16 cellular contexts compared by ENCODE assay signal in genomic region chr4:121784401-121784800, GRCh38. TPM values are rescaled to one million over a fixed set of nuclear protein-coding genes. Genes with fewer than 3 reads are reported as not detected.
"Had no signal": no experiment of that assay in that cellular context is flagged by ENCODE, and none has a peak within 500 bp of the region (broad histone marks: within the 10 kb centered on the region; RNA-seq: fewer than 3 reads in every experiment).

No MANE protein-coding gene starts in this region.

- ATAC-seq: mucosa of descending colon; naive thymus-derived CD8-positive, alpha-beta T cell; stimulated activated memory B cell treated with anti-CD40 and anti-IgM and Interleukin-4, amounts not matched to agents 10 μg/mL and 1 μg/mL and 100 μg/mL, for 72 hours had no signal

- H3K27ac ChIP-seq: left lung, parathyroid adenoma, thyroid gland, uterus had no signal

- H3K4me3 ChIP-seq: gastroesophageal sphincter, left lung, mucosa of descending colon, thyroid gland, uterus had no signal

- H2AFZ ChIP-seq: parathyroid adenoma had no signal

- H3K79me2 ChIP-seq: parathyroid adenoma had no signal

- H3K9me3 ChIP-seq: mucosa of descending colon, thyroid gland, uterus had no signal

- DNase-seq: activated CD4-positive, CD25-positive, alpha-beta regulatory T cell treated with anti-CD3 and anti-CD28 coated beads, Interleukin-2, amount 50 U/mL, for 72 hours; activated naive CD4-positive, alpha-beta T cell; left lung; mucosa of descending colon; naive thymus-derived CD8-positive, alpha-beta T cell; stimulated activated CD4-positive, alpha-beta T cell treated with anti-CD3 and anti-CD28 coated beads, Interleukin-2, amount 100 ng/mL, for 48 hours; T-helper 9 cell; thyroid gland; uterus had no signal

- H3K36me3 ChIP-seq: gastroesophageal sphincter, left lung, thyroid gland, uterus had no signal

- H3K4me1 ChIP-seq: gastroesophageal sphincter, left lung, parathyroid adenoma, thyroid gland, uterus had no signal

- H3K9ac ChIP-seq: parathyroid adenoma had no signal

- H3K27me3 ChIP-seq: thyroid gland, uterus had no signal

RNA-seq across cellular contexts. Expression of gene SMIM43, which starts 19.4 kb away (rescaled TPM):
- total RNA-seq: activated CD8-positive, alpha-beta memory T cell treated with anti-CD3 and anti-CD28 coated beads for 36 hours; activated T-helper 1 cell treated with anti-CD3 and anti-CD28 coated beads, Interleukin-12 subunit alpha, Interleukin-12 subunit beta, Interleukin-2, Interleukin-4 antibody, amounts not matched to agents 30 ng/mL and 10 ng/mL and 1 ng/mL, durations not matched to agents 14 hours and 24 hours and 36 hours; aorta; epithelial cell of proximal tubule; naive thymus-derived CD8-positive, alpha-beta T cell; thyroid gland had no signal
